14 cellular contexts compared by ENCODE assay signal in the genomic region with DNA sequence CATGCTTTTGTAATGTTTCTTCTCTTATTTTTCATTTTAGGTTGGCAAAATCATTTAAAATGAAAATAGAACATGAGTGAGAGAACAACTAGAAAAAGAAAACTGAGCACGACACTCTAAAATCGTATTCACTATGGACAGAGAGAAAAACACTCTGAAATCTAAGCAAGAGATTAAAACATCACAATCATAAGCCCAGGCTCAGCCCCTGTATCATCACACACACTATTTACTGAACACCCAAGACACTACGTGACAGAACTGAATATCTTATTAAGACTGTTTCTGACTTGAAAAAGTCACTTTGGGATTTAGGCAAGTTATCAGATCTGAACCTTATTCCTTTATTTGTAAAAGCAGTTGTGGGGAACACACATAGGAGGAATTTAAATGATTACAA.
A peak's percentile ranks its signal among the peaks of the same experiment; 100 is the strongest.
DNase-seq lines count a peak whose midpoint lies in the region; ATAC-seq lines count a peak whose summit lies in the region.
"Had no signal": no experiment of that assay in that cellular context is flagged by ENCODE, and none has a peak within 500 bp of the region (broad histone marks: within the 10 kb centered on the region; RNA-seq: fewer than 3 reads in every experiment).

No MANE protein-coding gene starts in this region.

- H3K18ac ChIP-seq in mesenchymal stem cell (ENCODE audit: low read depth in 1 of 2, low read length in 2 of 2) = no peak overlapping the region

- no peak overlapping the region for H3K4me2 ChIP-seq in mesenchymal stem cell (ENCODE audit: low read length, poor library complexity, severe bottlenecking)

- no peak overlapping the region for H3K14ac ChIP-seq in mesenchymal stem cell (ENCODE audit: low read length in 2 of 2)

- ATAC-seq in GM18907 (IDR thresholded peaks at IDR 0.05; ENCODE audit: unreplicated experiment) = no peak
- ATAC-seq: activated naive CD4-positive, alpha-beta T cell treated with anti-CD3 and anti-CD28 coated beads, Interleukin-2, amount 50 U/mL, for 72 hours; esophagus mucosa had no signal

- H3K27me3 ChIP-seq in HUES6 (ENCODE audit: control insufficient read depth, insufficient read depth, low read length) = no peaks in the 10 kb centered on the region
- no peaks in the 10 kb centered on the region for H3K27me3 ChIP-seq in mesenchymal stem cell (ENCODE audit: control insufficient read depth in 1 of 2, insufficient read depth in 1 of 2, low read length in 2 of 2)
- no peaks in the 10 kb centered on the region for H3K27me3 ChIP-seq in stomach smooth muscle (ENCODE audit: control insufficient read depth in 1 of 2, insufficient read depth in 2 of 2, low read length in 2 of 2)

- H2BK5ac ChIP-seq in mesenchymal stem cell (ENCODE audit: low read depth, low read length, poor library complexity, severe bottlenecking) = no peak overlapping the region

- no peak overlapping the region for H3K23ac ChIP-seq in mesenchymal stem cell (ENCODE audit: low read length in 2 of 2)

- H3K27ac ChIP-seq in HUES6 (ENCODE audit: low read depth, low read length) (0 out of 2 replicates have a peak overlapping the region, but pooled peaks have one; percentile 30), caudate nucleus (ENCODE audit: low read depth, low read length) (peak overlapping the region; percentile 90), mesenchymal stem cell (ENCODE audit: low read length, poor library complexity, severe bottlenecking) (no peak overlapping the region), stomach smooth muscle (ENCODE audit: low read length) (peak overlapping the region; percentile 42)

- H3K9ac ChIP-seq in HUES6 (ENCODE audit: low read length) (no peak overlapping the region), mesenchymal stem cell (ENCODE audit: low read length) (peak overlapping the region; percentile 80), stomach smooth muscle (ENCODE audit: low read length in 2 of 2) (peak overlapping the region in 1 of 2 donors; percentile 18)

- H2BK12ac ChIP-seq in mesenchymal stem cell (ENCODE audit: low read length in 2 of 2) = no peak overlapping the region

- H3K4me3 ChIP-seq in HUES6 (ENCODE audit: low read depth, low read length) (no peak overlapping the region), mesenchymal stem cell (ENCODE audit: insufficient read depth in 1 of 2, low read depth in 1 of 2, low read length in 2 of 2) (peak overlapping the region in 1 of 2 experiments; percentile 72), stomach smooth muscle (ENCODE audit: low read length in 2 of 2) (no peak overlapping the region)

- DNase-seq in caudate nucleus (lab: John Stamatoyannopoulos, UW) = no peak
- no peak for DNase-seq in mesenchymal stem cell
- DNase-seq in LoVo (ENCODE audit: low spot score) = no peak
- DNase-seq in cerebellum (ENCODE audit: low spot score) = no peak
- DNase-seq: activated B cell treated with CpG ODN at 0.5 μM for 24 hours; activated CD8-positive, alpha-beta memory T cell treated with anti-CD3 and anti-CD28 coated beads, Interleukin-2, amount 50 U/mL, for 4 hours; CD4-positive, alpha-beta T cell; MM.1S; NCI-H2171 had no signal

- H2BK120ac ChIP-seq in mesenchymal stem cell (ENCODE audit: low read depth, low read length) = no peak overlapping the region

- peaks cover 45% of the 10 kb centered on the region for H3K4me1 ChIP-seq in HUES6 (ENCODE audit: control insufficient read depth, insufficient read depth, low read length)
- H3K4me1 ChIP-seq in mesenchymal stem cell (ENCODE audit: control insufficient read depth, insufficient read depth, low read depth, low read length) = peaks cover 4% of the 10 kb centered on the region
- peaks cover 5% of the 10 kb centered on the region for H3K4me1 ChIP-seq in stomach smooth muscle (ENCODE audit: control insufficient read depth, insufficient read depth, low read length)

- 100% methylated on average over 2 of the region's 3 CpGs for WGBS in mesenchymal stem cell

- no peak overlapping the region for H3K4ac ChIP-seq in mesenchymal stem cell (ENCODE audit: low read depth in 1 of 2, low read length in 2 of 2)

- H3K79me1 ChIP-seq in mesenchymal stem cell (replicated peaks; ENCODE audit: low read length, poor library complexity, severe bottlenecking) = peaks cover 16% of the 10 kb centered on the region

- H4K8ac ChIP-seq in mesenchymal stem cell (ENCODE audit: low read length) = no peak overlapping the region

- no peaks in the 10 kb centered on the region for H3K36me3 ChIP-seq in HUES6 (ENCODE audit: control insufficient read depth, insufficient read depth, low read length)
- H3K36me3 ChIP-seq in mesenchymal stem cell (ENCODE audit: control insufficient read depth in 1 of 2, insufficient read depth in 2 of 2, low read depth in 1 of 2, low read length in 2 of 2) = peaks cover 0 to 3% of the 10 kb centered on the region in 2 experiments
- H3K36me3 ChIP-seq in stomach smooth muscle (ENCODE audit: control insufficient read depth in 2 of 2, insufficient read depth in 2 of 2, low read length in 2 of 2) = no peaks in the 10 kb centered on the region

- no peak overlapping the region for H2AFZ ChIP-seq in mesenchymal stem cell (ENCODE audit: low read depth, low read length)

- no peak overlapping the region for H2BK15ac ChIP-seq in mesenchymal stem cell (ENCODE audit: low read depth, poor library complexity, severe bottlenecking)

- no peak overlapping the region for H4K91ac ChIP-seq in mesenchymal stem cell (ENCODE audit: low read length)

- no peaks in the 10 kb centered on the region; the same call in 1 of the 2 replicates for H3K9me3 ChIP-seq in HUES6 (ENCODE audit: control insufficient read depth, insufficient read depth, low read depth, low read length)
- H3K9me3 ChIP-seq in mesenchymal stem cell (ENCODE audit: control insufficient read depth, low read length) = no peaks in the 10 kb centered on the region
- H3K9me3 ChIP-seq in stomach smooth muscle (ENCODE audit: control insufficient read depth in 2 of 2, low read length in 2 of 2) = no peaks in the 10 kb centered on the region

- no peak overlapping the region for H2AK5ac ChIP-seq in mesenchymal stem cell (ENCODE audit: low read length, severe bottlenecking)
